18 cellular contexts compared by ENCODE assay signal in genomic region chr7:134359787-134360432, GRCh38. TPM values are rescaled to one million over a fixed set of nuclear protein-coding genes. Genes with fewer than 3 reads are reported as not detected.
DNase-seq lines count a peak whose midpoint lies in the region; ATAC-seq, FAIRE-seq and TF ChIP-seq lines count a peak whose summit lies in the region.
"Had no signal": no experiment of that assay in that cellular context is flagged by ENCODE, and none has a peak within 500 bp of the region (broad histone marks: within the 10 kb centered on the region; RNA-seq: fewer than 3 reads in every experiment).

No MANE protein-coding gene starts in this region.

- no peaks in the 10 kb centered on the region for H3K9me3 Mint-ChIP-seq in mesothelial cell of epicardium
- H3K9me3 Mint-ChIP-seq: CD4-positive, CD25-positive, alpha-beta regulatory T cell had no signal

- no peaks in the 10 kb centered on the region for H3K79me2 ChIP-seq in K562 (ENCODE audit: control insufficient read depth, insufficient read depth, low read length)
- H3K79me2 ChIP-seq in HepG2 (ENCODE audit: insufficient read depth, low read length): no peaks in the 10 kb centered on the region

- in situ Hi-C loops in K562 (cut with MboI) (no loop called here), HepG2 (cut with HindIII; ENCODE audit: extremely low pct_ligation_motif_present, low pct_unique_long_range_greater_than_20kb) (no loop called here)

- ATAC-seq in K562 (peak; percentile 72), HepG2 (no peak), HG02938 (IDR thresholded peaks at IDR 0.05; ENCODE audit: unreplicated experiment) (no peak), sciatic nerve (no peak)
- ATAC-seq: GM23338 had no signal

- CTCF ChIA-PET in K562 (lab: Yijun Ruan, JAX; ENCODE audit: low intra/inter-chr PET ratio) (no interaction called here), HepG2 (lab: Yijun Ruan, JAX; ENCODE audit: low intra/inter-chr PET ratio, low total read pairs) (no interaction called here)

- 11% methylated on average over 5 of the region's 5 CpGs for WGBS in K562 (ENCODE audit: insufficient coverage, low coverage, missing lambda C conversion rate)
- WGBS in HepG2 (ENCODE audit: low lambda C conversion rate): 31% methylated on average over 5 of the region's 5 CpGs

- H3K4me2 ChIP-seq in K562 (ENCODE audit: insufficient read depth, low read length) (peak overlapping the region; percentile 47; the same call in 1 of the 2 replicates), HepG2 (ENCODE audit: low read depth, low read length) (peak overlapping the region; percentile 3; the same call in 1 of the 2 replicates)
- H3K4me2 ChIP-seq: BLaER1 treated with 17β-estradiol and CSF1 and Interleukin-3, amounts not matched to agents 10 nM and 100 nM; GM23338 had no signal

- no peak overlapping the region for H3K4me3 Mint-ChIP-seq in mesothelial cell of epicardium
- H3K4me3 Mint-ChIP-seq: CD4-positive, CD25-positive, alpha-beta regulatory T cell; GM23338 had no signal

- H3K36me3 ChIP-seq in K562 (ENCODE audit: control insufficient read depth, insufficient read depth, low read length): no peaks in the 10 kb centered on the region
- H3K36me3 ChIP-seq in HepG2 (replicated peaks in 1 of 2; ENCODE audit: control insufficient read depth in 1 of 2, insufficient read depth in 2 of 2, low read length in 2 of 2): no peaks in the 10 kb centered on the region
- H3K36me3 ChIP-seq: BLaER1 treated with 17β-estradiol and CSF1 and Interleukin-3, amounts not matched to agents 10 nM and 100 nM had no signal

- TF ChIP-seq RAD21 in K562 (CRISPR knock-in tag; conservative IDR thresholded peaks at IDR 0.05 in 1 of 2, IDR thresholded peaks at IDR 0.05 in 1 of 2): no peak
- no peak for TF ChIP-seq RAD21 in HepG2 (CRISPR knock-in tag; IDR thresholded peaks at IDR 0.05)

- TF ChIP-seq CTCF in K562 (IDR thresholded peaks at IDR 0.05 in 2 of 3, conservative IDR thresholded peaks at IDR 0.05 in 1 of 3; ENCODE audit: insufficient read depth in 2 of 3, low read depth in 1 of 3, low read length in 3 of 3): no peak
- no peak for TF ChIP-seq CTCF in HepG2 (CRISPR knock-in tag; IDR thresholded peaks at IDR 0.05)
- no peak for TF ChIP-seq CTCF in mesothelial cell of epicardium (IDR thresholded peaks at IDR 0.05; ENCODE audit: unreplicated experiment)

- peak; percentile 47 for DNase-seq in DMS 273 (lab: John Stamatoyannopoulos, UW; ENCODE audit: unreplicated experiment)
- DNase-seq in DMS 273 treated with DMSO at 0.1 percent for 48 hours (lab: John Stamatoyannopoulos, UW): no peak
- peak; percentile 56 to 79 (median 72) for DNase-seq in K562 (ENCODE audit: extremely low read depth in 1 of 4, low spot score in 3 of 4)
- DNase-seq in HepG2 (ENCODE audit: low spot score): no peak
- DNase-seq in sciatic nerve (ENCODE audit: low spot score): no peak
- no peak for DNase-seq in mesothelial cell of epicardium (ENCODE audit: low spot score in 2 of 2, unreplicated experiment in 2 of 2)
- DNase-seq: AML-193; CD4-positive, CD25-positive, alpha-beta regulatory T cell; DMS153; DMS79 treated with DMSO at 0.1 percent for 48 hours; EL; H7 had no signal

- no peak overlapping the region for H3K27ac Mint-ChIP-seq in mesothelial cell of epicardium
- H3K27ac Mint-ChIP-seq: CD4-positive, CD25-positive, alpha-beta regulatory T cell; GM23338 had no signal

- H3K27me3 Mint-ChIP-seq in mesothelial cell of epicardium (ENCODE audit: low read depth): peaks cover 37% of the 10 kb centered on the region

- no peak overlapping the region for H2AFZ ChIP-seq in K562 (ENCODE audit: low read depth, low read length)
- H2AFZ ChIP-seq in HepG2 (ENCODE audit: low read length): no peak overlapping the region
- H2AFZ ChIP-seq: GM23338 had no signal

- intact Hi-C loops in K562 (cut with micrococcal nuclease): loop anchor here (2.0 to 10.0 kb wide), 2 partner anchors 105 to 215 kb away; no protein-coding TSS in a partner anchor
- intact Hi-C loops in HepG2 (cut with micrococcal nuclease; ENCODE audit: unreplicated experiment): loop anchor here (5.0 kb wide), 2 partner anchors 43 to 247 kb away; partner anchors contain the start of gene SLC35B4
- intact Hi-C loops in sciatic nerve (cut with DNase I): no loop called here

- H4K20me1 ChIP-seq in K562 (replicated peaks; ENCODE audit: control insufficient read depth, insufficient read depth, low read length): no peaks in the 10 kb centered on the region
- H4K20me1 ChIP-seq in HepG2 (ENCODE audit: insufficient read depth, low read length): no peaks in the 10 kb centered on the region
- H4K20me1 ChIP-seq: BLaER1 treated with 17β-estradiol and CSF1 and Interleukin-3, amounts not matched to agents 10 nM and 100 nM had no signal

- no peaks in the 10 kb centered on the region for H3K9me1 ChIP-seq in K562 (ENCODE audit: control insufficient read depth, insufficient read depth, low read length)

- H3K9me3 ChIP-seq in K562 (replicated peaks; ENCODE audit: control insufficient read depth, insufficient read depth, low read depth, low read length) (no peaks in the 10 kb centered on the region), HepG2 (ENCODE audit: low read length) (no peaks in the 10 kb centered on the region)
- H3K9me3 ChIP-seq: BLaER1 treated with 17β-estradiol and CSF1 and Interleukin-3, amounts not matched to agents 10 nM and 100 nM had no signal

- no peaks in the 10 kb centered on the region for H3K4me1 Mint-ChIP-seq in mesothelial cell of epicardium
- H3K4me1 Mint-ChIP-seq: GM23338 had no signal

- H3K4me1 ChIP-seq in K562 (replicated peaks in 1 of 2; ENCODE audit: control insufficient read depth in 2 of 2, insufficient read depth in 2 of 2, low read length in 2 of 2) (peaks cover 5 to 30% of the 10 kb centered on the region in 2 experiments; a peak in 3 of 5 replicates), HepG2 (ENCODE audit: insufficient read depth, low read length) (peaks cover 84% of the 10 kb centered on the region)

- H3K4me3 ChIP-seq in K562 (no peak overlapping the region), HepG2 (replicated peaks in 1 of 3; ENCODE audit: insufficient read depth in 1 of 3, low read depth in 2 of 3, low read length in 3 of 3) (no peak overlapping the region)
- H3K4me3 ChIP-seq: BLaER1 treated with 17β-estradiol and CSF1 and Interleukin-3, amounts not matched to agents 10 nM and 100 nM; GM23338 had no signal

- peak overlapping the region in 1 of 2 experiments; percentile 10; a peak in 1 of 4 replicates for H3K9ac ChIP-seq in K562 (ENCODE audit: insufficient read depth in 1 of 2, low read depth in 2 of 2, low read length in 2 of 2)
- no peak overlapping the region for H3K9ac ChIP-seq in HepG2 (ENCODE audit: insufficient read depth, low read depth, low read length)
- H3K9ac ChIP-seq: BLaER1 treated with 17β-estradiol and CSF1 and Interleukin-3, amounts not matched to agents 10 nM and 100 nM had no signal

- TF ChIP-seq POLR2A in K562 (conservative IDR thresholded peaks at IDR 0.05): no peak
- no peak for TF ChIP-seq POLR2A in HepG2 (IDR thresholded peaks at IDR 0.05; ENCODE audit: insufficient read depth in 1 of 2, low read depth in 2 of 2, low read length in 2 of 2)

- H3K27ac ChIP-seq in K562 (ENCODE audit: extremely low read depth, low read depth, low read length): no peak overlapping the region
- no peak overlapping the region for H3K27ac ChIP-seq in HepG2 (ENCODE audit: extremely low read length, insufficient read depth, low read length)
- H3K27ac ChIP-seq: 22Rv1; BLaER1 treated with 17β-estradiol and CSF1 and Interleukin-3, amounts not matched to agents 10 nM and 100 nM had no signal

- BruUV-seq in K562 (replicated peaks; lab: Mats Ljungman, UMichigan) (no TSS peak), HepG2 (replicated peaks; lab: Mats Ljungman, UMichigan) (no TSS peak)

- H3K36me3 Mint-ChIP-seq in mesothelial cell of epicardium: no peaks in the 10 kb centered on the region
- H3K36me3 Mint-ChIP-seq: CD4-positive, CD25-positive, alpha-beta regulatory T cell had no signal

- H3K27me3 ChIP-seq in K562 (ENCODE audit: control insufficient read depth in 2 of 2, insufficient read depth in 2 of 2, low read length in 2 of 2): peaks cover 7 to 11% of the 10 kb centered on the region in 2 experiments; a peak in 4 of 5 replicates
- no peaks in the 10 kb centered on the region for H3K27me3 ChIP-seq in HepG2 (ENCODE audit: control insufficient read depth in 1 of 2, insufficient read depth in 2 of 2, low read length in 2 of 2)
- H3K27me3 ChIP-seq: BLaER1 treated with 17β-estradiol and CSF1 and Interleukin-3, amounts not matched to agents 10 nM and 100 nM had no signal

- peak; percentile 78 for FAIRE-seq in K562 (lab: Jason Lieb, UNC)
- no peak for FAIRE-seq in HepG2 (lab: Jason Lieb, UNC)
- FAIRE-seq: G401.6, GM12891 had no signal

- POLR2A ChIA-PET in K562 (lab: Yijun Ruan, JAX) (interaction anchor here (0.6 to 1.2 kb wide), 2 partner anchors 12 to 1145 kb away, joined by 4 to 6 read pairs; no protein-coding TSS in a partner anchor), HepG2 (lab: Yijun Ruan, JAX) (interaction anchor here (1.4 kb wide), 1 partner anchor 43 kb away, joined by 5 read pairs; the partner anchor contains the start of gene SLC35B4)

- TF ChIP-seq EP300 in K562 (IDR thresholded peaks at IDR 0.05; ENCODE audit: low read length) (peak; percentile 65; the same call in 1 of the 2 replicates), HepG2 (IDR thresholded peaks at IDR 0.05; ENCODE audit: low read depth in 2 of 2, low read length in 2 of 2) (no peak), HepG2 (CRISPR knock-in tag; IDR thresholded peaks at IDR 0.05; ENCODE audit: borderline replicate concordance) (no peak)

RNA-seq across cellular contexts. Expression of gene SLC35B4, which starts 43.2 kb away (rescaled TPM):
- total RNA-seq in K562 (2011; cell fraction: chromatin; rRNA removed; ENCODE audit: low replicate concordance): 36.2 and 46.3 TPM in 2 replicates
- 20.3 and 25.4 TPM in 2 replicates for total RNA-seq in K562 (2011; cell fraction: nucleolus; rRNA removed)
- 36.7 and 64.9 TPM in 2 replicates for total RNA-seq in K562 (2011; cell fraction: nucleoplasm; rRNA removed)
- total RNA-seq in K562 (2014; rRNA removed): 12.1 and 20.9 TPM in 2 replicates
- total RNA-seq in K562 (2014; rRNA removed; fragmentation: Illumina TruSeq; extraction: Trizol): 17.6 and 20.0 TPM in 2 replicates
- total RNA-seq in K562 (2015; rRNA removed; fragmentation: Illumina TruSeq; extraction: Trizol): 21.2 and 22.4 TPM in 2 replicates
- total RNA-seq in K562 (2021): 28.0 and 28.2 TPM in 2 replicates
- polyA plus RNA-seq in K562 (2011; rRNA removed): 29.9 and 34.9 TPM in 2 replicates
- 22.9 and 25.7 TPM in 2 replicates for polyA plus RNA-seq in K562 (2011; cell fraction: cytosol; rRNA removed)
- 22.4 and 26.3 TPM in 2 replicates for polyA plus RNA-seq in K562 (2011; cell fraction: nucleus; rRNA removed)
- 12.9 and 15.5 TPM in 2 replicates for polyA plus RNA-seq in K562 (2012)
- polyA plus RNA-seq in K562 (2014; fragmentation: Illumina TruSeq; extraction: Trizol): 18.1 and 20.4 TPM in 2 replicates
- 1 to 10 TPM; 6.1 to 7.0 TPM for polyA plus RNA-seq in K562 (2014; fragmentation: Nextera tagmentation; extraction: Ambion mirVana)
- polyA plus RNA-seq in K562 (2014; rRNA removed): 10.0 and 20.4 TPM in 2 replicates
- 46.0 and 51.7 TPM in 2 replicates for polyA minus RNA-seq in K562 (2011; rRNA and poly(A)+ RNA removed)
- polyA minus RNA-seq in K562 (2011; cell fraction: cytosol; rRNA and poly(A)+ RNA removed): 21.2 and 31.0 TPM in 2 replicates
- 10.8 and 16.6 TPM in 2 replicates for polyA minus RNA-seq in K562 (2011; cell fraction: nucleus; rRNA and poly(A)+ RNA removed)
- total RNA-seq in HepG2 (2016; rRNA removed; fragmentation: Illumina TruSeq; extraction: Trizol): 10.8 and 17.1 TPM in 2 replicates
- 1.7 and 2.6 TPM in 2 replicates for total RNA-seq in HepG2 (2016; cell fraction: cytosol; rRNA removed; fragmentation: Illumina TruSeq; extraction: Trizol; ENCODE audit: low read depth)
- total RNA-seq in HepG2 (2016; cell fraction: insoluble cytoplasmic fraction; rRNA removed; fragmentation: Illumina TruSeq; extraction: Trizol): 10.6 and 17.5 TPM in 2 replicates
- 6.0 and 6.2 TPM in 2 replicates for total RNA-seq in HepG2 (2016; cell fraction: membrane; rRNA removed; fragmentation: Illumina TruSeq; extraction: Trizol)
- total RNA-seq in HepG2 (2016; cell fraction: nucleus; rRNA removed; fragmentation: Illumina TruSeq; extraction: Trizol): 20.5 and 23.5 TPM in 2 replicates
- 13.2 and 17.8 TPM in 2 replicates for polyA plus RNA-seq in HepG2 (2011; rRNA removed)
- 9.1 and 10.5 TPM in 2 replicates for polyA plus RNA-seq in HepG2 (2011; cell fraction: cytosol; rRNA removed)
- polyA plus RNA-seq in HepG2 (2011; cell fraction: nucleus; rRNA removed): 17.4 and 25.2 TPM in 2 replicates
- 8.8 and 9.4 TPM in 2 replicates for polyA plus RNA-seq in HepG2 (2012)
- 2.2 and 3.0 TPM in 2 replicates for polyA plus RNA-seq in HepG2 (2016; cell fraction: cytosol; fragmentation: Illumina TruSeq; extraction: Trizol; ENCODE audit: low read depth)
- polyA plus RNA-seq in HepG2 (2016; cell fraction: insoluble cytoplasmic fraction; fragmentation: Illumina TruSeq; extraction: Trizol; ENCODE audit: low read depth): 9.1 and 9.9 TPM in 2 replicates
- polyA plus RNA-seq in HepG2 (2016; cell fraction: membrane; fragmentation: Illumina TruSeq; extraction: Trizol; ENCODE audit: low read depth): 3.4 and 3.9 TPM in 2 replicates
- polyA plus RNA-seq in HepG2 (2016; cell fraction: nucleus; fragmentation: Illumina TruSeq; extraction: Trizol; ENCODE audit: insufficient read depth, low read depth): 40.7 and 42.9 TPM in 2 replicates
- polyA minus RNA-seq in HepG2 (2011; rRNA and poly(A)+ RNA removed; ENCODE audit: low replicate concordance): 30.7 and 61.9 TPM in 2 replicates
- polyA minus RNA-seq in HepG2 (2011; cell fraction: cytosol; rRNA and poly(A)+ RNA removed): 8.2 and 14.1 TPM in 2 replicates
- 18.3 and 24.1 TPM in 2 replicates for polyA minus RNA-seq in HepG2 (2011; cell fraction: nucleus; rRNA and poly(A)+ RNA removed)
- total RNA-seq in sciatic nerve: 14.1 TPM
- 24.5 to 25.8 TPM (median 25.4 TPM) in 3 replicates for total RNA-seq in mesothelial cell of epicardium

Comparison
In these comparisons a context has a peak if more than half of its experiments do, and no peak if none do; other contexts are left out.
1. DNase-seq: peak in DMS 273 (single experiment) and K562 (4 of 4); none in DMS 273 treated with DMSO at 0.1 percent for 48 hours (single experiment), HepG2 (single experiment), sciatic nerve (single experiment) and mesothelial cell of epicardium (0 of 2).